Comparison of ENCODE assay signal across 26 cellular contexts in the genomic region with DNA sequence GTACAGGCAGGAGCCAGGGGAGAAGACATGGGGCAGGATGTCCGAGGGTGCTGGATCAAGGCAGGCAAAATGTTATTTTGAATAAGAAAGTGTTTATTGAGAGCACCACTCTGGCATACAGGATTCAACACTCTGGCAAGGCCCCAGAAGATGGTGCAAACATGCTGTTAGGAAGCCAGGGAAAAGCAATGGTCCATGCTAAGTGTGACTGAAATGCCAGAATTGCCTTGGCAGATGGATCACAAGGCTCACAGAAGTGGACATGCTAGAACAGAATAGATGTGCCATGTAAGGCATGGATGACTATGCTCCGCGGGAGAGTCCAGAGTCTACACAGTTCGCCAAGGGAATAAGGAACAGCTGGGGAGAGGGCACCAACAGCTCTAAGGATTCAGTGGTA. TPM values are rescaled to one million over a fixed set of nuclear protein-coding genes. Genes with fewer than 3 reads are reported as not detected.
DNase-seq lines count a peak whose midpoint lies in the region; ATAC-seq and TF ChIP-seq lines count a peak whose summit lies in the region.
"Had no signal": no experiment of that assay in that cellular context is flagged by ENCODE, and none has a peak within 500 bp of the region (broad histone marks: within the 10 kb centered on the region; RNA-seq: fewer than 3 reads in every experiment).

No MANE protein-coding gene starts in this region.

- no peaks in the 10 kb centered on the region for H3K4me1 Mint-ChIP-seq in glutamatergic neuron (ENCODE audit: low read depth, unreplicated experiment)

- H3K4me1 ChIP-seq in Karpas-422 (ENCODE audit: low read length) (peaks cover 26% of the 10 kb centered on the region), OCI-LY7 (ENCODE audit: insufficient read depth, low read length, poor library complexity, severe bottlenecking) (peaks cover 44% of the 10 kb centered on the region), thyroid gland (peaks cover 8 to 10% of the 10 kb centered on the region in 2 donors)
- H3K4me1 ChIP-seq: Caco-2, HAP-1 had no signal

- H3K9me3 Mint-ChIP-seq in glutamatergic neuron (ENCODE audit: unreplicated experiment): no peaks in the 10 kb centered on the region
- H3K9me3 Mint-ChIP-seq: CD8-positive, alpha-beta T cell had no signal

- POLR2A ChIA-PET in OCI-LY7 (lab: Charles Lee): interaction anchor here (0.6 to 4.5 kb wide), 6 partner anchors 11 to 70 kb away, joined by 3 to 27 read pairs (median 4); no protein-coding TSS in a partner anchor
- POLR2A ChIA-PET in HEK293T (lab: Yijun Ruan, JAX): no interaction called here

- no peak overlapping the region for H3K9ac ChIP-seq in Karpas-422 (ENCODE audit: low read length)
- H3K9ac ChIP-seq: GM23248 had no signal

- H3K4me2 ChIP-seq in Karpas-422 (ENCODE audit: low read depth, low read length, poor library complexity, severe bottlenecking): no peak overlapping the region
- H3K4me2 ChIP-seq in OCI-LY7 (ENCODE audit: low read length): peak overlapping the region; percentile 20; the same call in 1 of the 2 replicates
- H3K4me2 ChIP-seq: A549 had no signal

- no peak overlapping the region for H3K4me3 Mint-ChIP-seq in glutamatergic neuron (ENCODE audit: unreplicated experiment)
- H3K4me3 Mint-ChIP-seq: CD8-positive, alpha-beta T cell had no signal

- intact Hi-C loops in OCI-LY7 (cut with micrococcal nuclease; ENCODE audit: unreplicated experiment) (no loop called here), thyroid gland (cut with DNase I) (no loop called here)

- no peak for ATAC-seq in HG03095 (IDR thresholded peaks at IDR 0.05; ENCODE audit: unreplicated experiment)
- ATAC-seq: A549; CD8-positive, alpha-beta T cell had no signal

- WGBS in thyroid gland, 2 donors: 34 to 36% methylated on average over 4 of the region's 4 CpGs

- DNase-seq in Karpas-422 (no peak), OCI-LY7 (ENCODE audit: low spot score) (no peak), fibroblast of gingiva (ENCODE audit: low read depth) (peak; percentile 74), thyroid gland (peak; percentile 88 to 93), glutamatergic neuron (no peak), HEK293T (ENCODE audit: extremely low spot score) (no peak)
- DNase-seq: AML-193; Caco-2; CD8-positive, alpha-beta T cell; GM23248; IMR-90; KG1; NCI-H1048; NCI-H187; NCI-H2081 treated with DMSO at 0.1 percent for 48 hours; NCI-H2171; NCI-H226; NCI-H524; NCI-H748 treated with DMSO at 0.1 percent for 48 hours; NK-92 treated with Interleukin-12 subunit alpha and Interleukin-12 subunit beta, amount 100 ng/mL, for 24 hours; RPMI8226; SHP77 treated with DMSO at 0.1 percent for 48 hours had no signal

- CTCF ChIA-PET in OCI-LY7 (lab: Charles Lee; ENCODE audit: unreplicated experiment): interaction anchor here (0.9 kb wide), 1 partner anchor 24 kb away, joined by 12 read pairs; no protein-coding TSS in a partner anchor
- CTCF ChIA-PET in HEK293T (lab: Yijun Ruan, JAX): interaction anchor here (0.6 kb wide), 2 partner anchors 79 to 118 kb away, joined by 3 read pairs; no protein-coding TSS in a partner anchor

- no peaks in the 10 kb centered on the region for H3K79me2 ChIP-seq in Karpas-422 (ENCODE audit: low read length)
- no peaks in the 10 kb centered on the region for H3K79me2 ChIP-seq in OCI-LY7 (ENCODE audit: insufficient read depth, low read depth, low read length)

- peak in 1 of 2 donors; percentile 44 for TF ChIP-seq POLR2A in thyroid gland (IDR thresholded peaks at IDR 0.05)

- BruUV-seq in OCI-LY7 (replicated peaks; lab: Mats Ljungman, UMichigan): no TSS peak

- H3K27ac ChIP-seq in Karpas-422 (ENCODE audit: low read length) (no peak overlapping the region), OCI-LY7 (ENCODE audit: low read depth, low read length, poor library complexity, severe bottlenecking) (no peak overlapping the region), thyroid gland (peak overlapping the region; percentile 81 to 85 (median 85))
- H3K27ac ChIP-seq: A549, C4-2B, GM23248 had no signal

- no peak overlapping the region for H3K27ac Mint-ChIP-seq in glutamatergic neuron (ENCODE audit: unreplicated experiment)
- H3K27ac Mint-ChIP-seq: CD8-positive, alpha-beta T cell had no signal

- H3K27me3 Mint-ChIP-seq in glutamatergic neuron (ENCODE audit: unreplicated experiment): no peaks in the 10 kb centered on the region

- H3K9me2 ChIP-seq in Karpas-422 (replicated peaks; ENCODE audit: insufficient read depth, low read length): no peaks in the 10 kb centered on the region
- H3K9me2 ChIP-seq in OCI-LY7 (ENCODE audit: insufficient read depth, low read length): no peaks in the 10 kb centered on the region

- no peaks in the 10 kb centered on the region for H3K9me3 ChIP-seq in Karpas-422 (ENCODE audit: low read length)
- no peaks in the 10 kb centered on the region for H3K9me3 ChIP-seq in OCI-LY7 (ENCODE audit: low read length)
- no peaks in the 10 kb centered on the region for H3K9me3 ChIP-seq in thyroid gland
- H3K9me3 ChIP-seq: A549, Caco-2, HAP-1 had no signal

- H3K36me3 Mint-ChIP-seq in glutamatergic neuron (ENCODE audit: unreplicated experiment): no peaks in the 10 kb centered on the region
- H3K36me3 Mint-ChIP-seq: CD8-positive, alpha-beta T cell had no signal

- H3K27me3 ChIP-seq in Karpas-422 (ENCODE audit: low read length) (no peaks in the 10 kb centered on the region), thyroid gland (no peaks in the 10 kb centered on the region)

- H4K20me1 ChIP-seq in Karpas-422 (ENCODE audit: insufficient read depth, low read depth, low read length) (no peaks in the 10 kb centered on the region), OCI-LY7 (ENCODE audit: insufficient read depth, low read length) (no peaks in the 10 kb centered on the region)

- H3K36me3 ChIP-seq in Karpas-422 (ENCODE audit: insufficient read depth, low read length) (no peaks in the 10 kb centered on the region), OCI-LY7 (ENCODE audit: insufficient read depth, low read length) (no peaks in the 10 kb centered on the region), thyroid gland (no peaks in the 10 kb centered on the region)
- H3K36me3 ChIP-seq: HAP-1 had no signal

- TF ChIP-seq CTCF in OCI-LY7 (conservative IDR thresholded peaks at IDR 0.05; ENCODE audit: low read length) (0 out of 2 replicates have a peak, but pooled peaks have one; percentile 0), thyroid gland (IDR thresholded peaks at IDR 0.05) (no peak), glutamatergic neuron (IDR thresholded peaks at IDR 0.05; ENCODE audit: partially characterized antibody, unreplicated experiment) (no peak)

- H2AFZ ChIP-seq in Karpas-422 (ENCODE audit: low read length): peak overlapping the region; percentile 68; the same call in 1 of the 2 replicates
- peak overlapping the region; percentile 77; the same call in 1 of the 2 replicates for H2AFZ ChIP-seq in OCI-LY7 (ENCODE audit: low read length)
- H2AFZ ChIP-seq: GM23248 had no signal

- H3K4me3 ChIP-seq in Karpas-422 (ENCODE audit: low read length): no peak overlapping the region
- H3K4me3 ChIP-seq in OCI-LY7 (ENCODE audit: low read depth, low read length, poor library complexity, severe bottlenecking): no peak overlapping the region
- no peak overlapping the region for H3K4me3 ChIP-seq in thyroid gland (replicated peaks in 1 of 3)
- H3K4me3 ChIP-seq: A549, GM23248, HAP-1 had no signal

TF ChIP-seq in HEK293T, 16 proteins besides CTCF, POLR2A, EP300 and RAD21:
- TF ChIP-seq FOXA1 (IDR thresholded peaks at IDR 0.05) (no peak), NFRKB (IDR thresholded peaks at IDR 0.05) (no peak), ELF4 (IDR thresholded peaks at IDR 0.05) (no peak), TARDBP (IDR thresholded peaks at IDR 0.05) (no peak)

RNA-seq across cellular contexts. Expression of a gene that starts 54.6 kb away (rescaled TPM):
- total RNA-seq in Karpas-422 (2014; rRNA removed; shearing (Covaris generic); ENCODE audit: low replicate concordance): 48.1 and 61.4 TPM in 2 replicates
- total RNA-seq in OCI-LY7 (2014; rRNA removed; shearing (Covaris generic)): 63.9 and 65.7 TPM in 2 replicates
- 71.8 and 77.9 TPM in 2 replicates for total RNA-seq in OCI-LY7 (2022)
- 10 to 100 TPM; 11.4 to 16.4 (median 15.9) TPM for total RNA-seq in thyroid gland
- 10.2 TPM for total RNA-seq in glutamatergic neuron (ENCODE audit: unreplicated experiment)

RNA-seq across cellular contexts. Expression of a gene that starts 54.7 kb away (rescaled TPM):
- 14.3 and 17.1 TPM in 2 replicates for total RNA-seq in Karpas-422 (2014; rRNA removed; shearing (Covaris generic); ENCODE audit: low replicate concordance)
- 25.2 TPM in 2 replicates for total RNA-seq in OCI-LY7 (2014; rRNA removed; shearing (Covaris generic))
- total RNA-seq in OCI-LY7 (2022) (51.4 and 58.1 TPM in 2 replicates), thyroid gland (10 to 100 TPM in 1 of 4 donors, 1 to 10 TPM in 3; 3.6 to 10.9 (median 8.6) TPM), glutamatergic neuron (ENCODE audit: unreplicated experiment) (4.7 TPM)

Comparison
In these comparisons a context has a peak if more than half of its experiments do, and no peak if none do; other contexts are left out.
1. DNase-seq: peak in fibroblast of gingiva (single experiment) and thyroid gland (2 of 2); none in Karpas-422 (single experiment), OCI-LY7 (single experiment), glutamatergic neuron (single experiment) and HEK293T (single experiment).
2. H3K27ac ChIP-seq: peak in thyroid gland (3 of 3); none in Karpas-422 (single experiment) and OCI-LY7 (single experiment).